ENCODE assay signal across 12 cellular contexts in the genomic region with DNA sequence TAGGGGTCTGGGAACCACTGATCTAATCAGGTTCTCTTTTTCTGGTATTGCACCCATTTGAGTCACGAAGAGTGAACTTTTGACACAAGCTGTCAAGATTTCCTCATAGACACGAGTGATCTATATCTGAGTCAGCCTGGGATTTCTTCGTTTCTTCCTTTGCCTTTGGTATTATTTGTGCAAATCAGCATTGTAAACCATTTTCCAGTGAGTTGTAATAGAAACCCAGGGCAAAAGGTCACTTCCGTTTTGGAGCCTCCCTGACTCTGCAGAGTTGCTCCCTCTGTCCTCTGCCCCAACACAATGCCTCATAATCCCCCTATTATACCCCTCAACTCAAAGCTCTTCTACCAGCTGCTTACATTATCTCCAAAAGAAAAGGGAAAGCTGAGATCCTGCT.
DNase-seq lines count a peak whose midpoint lies in the region; ATAC-seq and TF ChIP-seq lines count a peak whose summit lies in the region.
"Had no signal": no experiment of that assay in that cellular context is flagged by ENCODE, and none has a peak within 500 bp of the region (broad histone marks: within the 10 kb centered on the region; RNA-seq: fewer than 3 reads in every experiment).

No MANE protein-coding gene starts in this region.

- H4K20me1 ChIP-seq in smooth muscle cell (ENCODE audit: low read depth): no peaks in the 10 kb centered on the region

- no TSS peak for BruUV-seq in A673 (replicated peaks; lab: Mats Ljungman, UMichigan)

- 41% methylated on average over 4 of the region's 4 CpGs for WGBS in smooth muscle cell (ENCODE audit: low lambda C conversion rate)

- H3K79me2 ChIP-seq in smooth muscle cell (ENCODE audit: low read depth): no peaks in the 10 kb centered on the region

- CTCF ChIA-PET in A673 (lab: Charles Lee): no interaction called here

- no peak overlapping the region for H2AFZ ChIP-seq in smooth muscle cell (ENCODE audit: low read depth)

- no peak overlapping the region for H3K9ac ChIP-seq in smooth muscle cell (ENCODE audit: low read depth)

- H3K27ac ChIP-seq in RWPE2 (ENCODE audit: poor library complexity, severe bottlenecking): peak overlapping the region; percentile 66
- peak overlapping the region; percentile 75 for H3K27ac ChIP-seq in smooth muscle cell (ENCODE audit: low read depth)
- H3K27ac ChIP-seq in A673 (ENCODE audit: low read depth, low read length, poor library complexity, severe bottlenecking): no peak overlapping the region
- H3K27ac ChIP-seq: adrenal gland had no signal

- no peak for TF ChIP-seq CTCF in RWPE2 (IDR thresholded peaks at IDR 0.05; ENCODE audit: poor library complexity, severe bottlenecking)
- no peak for TF ChIP-seq CTCF in smooth muscle cell (IDR thresholded peaks at IDR 0.05; ENCODE audit: borderline replicate concordance, insufficient read depth, poor library complexity, severe bottlenecking)
- TF ChIP-seq CTCF in A673 (conservative IDR thresholded peaks at IDR 0.05; ENCODE audit: low read depth, low read length): no peak

- POLR2A ChIA-PET in A673 (lab: Charles Lee; ENCODE audit: low non-redundant PET): no interaction called here

- no peak overlapping the region for H3K4me3 ChIP-seq in RWPE2 (ENCODE audit: severe bottlenecking)
- H3K4me3 ChIP-seq in smooth muscle cell: no peak overlapping the region
- no peak overlapping the region for H3K4me3 ChIP-seq in A673 (ENCODE audit: low read depth, low read length, poor library complexity, severe bottlenecking)
- H3K4me3 ChIP-seq: adrenal gland had no signal

- no peaks in the 10 kb centered on the region for H3K36me3 ChIP-seq in RWPE2 (ENCODE audit: low read depth)
- H3K36me3 ChIP-seq in smooth muscle cell (ENCODE audit: low read depth): no peaks in the 10 kb centered on the region
- no peaks in the 10 kb centered on the region for H3K36me3 ChIP-seq in A673 (ENCODE audit: insufficient read depth, low read length, poor library complexity, severe bottlenecking)
- H3K36me3 ChIP-seq: adrenal gland had no signal

- H3F3A ChIP-seq in smooth muscle cell (ENCODE audit: low read depth): no peaks in the 10 kb centered on the region

- H3K4me1 ChIP-seq in RWPE2 (ENCODE audit: insufficient read depth, poor library complexity, severe bottlenecking): peaks cover 29% of the 10 kb centered on the region
- peaks cover 27% of the 10 kb centered on the region for H3K4me1 ChIP-seq in smooth muscle cell (ENCODE audit: low read depth)
- no peaks in the 10 kb centered on the region for H3K4me1 ChIP-seq in A673 (ENCODE audit: insufficient read depth, low read length, poor library complexity, severe bottlenecking)
- H3K4me1 ChIP-seq: adrenal gland had no signal

- H3K9me3 ChIP-seq in RWPE2 (ENCODE audit: severe bottlenecking): no peaks in the 10 kb centered on the region
- no peaks in the 10 kb centered on the region for H3K9me3 ChIP-seq in smooth muscle cell (replicated peaks; ENCODE audit: low read depth)
- H3K9me3 ChIP-seq in A673 (ENCODE audit: low read depth, low read length, poor library complexity, severe bottlenecking): no peaks in the 10 kb centered on the region
- H3K9me3 ChIP-seq: adrenal gland had no signal

- no peaks in the 10 kb centered on the region for H3K27me3 ChIP-seq in RWPE2 (ENCODE audit: insufficient read depth, poor library complexity, severe bottlenecking)
- no peaks in the 10 kb centered on the region for H3K27me3 ChIP-seq in smooth muscle cell (ENCODE audit: low read depth)
- H3K27me3 ChIP-seq in A673 (replicated peaks; ENCODE audit: insufficient read depth, low read depth, low read length, poor library complexity): no peaks in the 10 kb centered on the region
- H3K27me3 ChIP-seq: adrenal gland had no signal

- ATAC-seq in RWPE2 (ENCODE audit: low read depth) (peak; percentile 67), GM18870 (IDR thresholded peaks at IDR 0.05; ENCODE audit: unreplicated experiment) (no peak)
- ATAC-seq: left ventricle myocardium superior had no signal

- H3K4me2 ChIP-seq in smooth muscle cell: no peak overlapping the region

- intact Hi-C loops in A673 (cut with micrococcal nuclease; ENCODE audit: unreplicated experiment): no loop called here

- peak; percentile 87 for DNase-seq in HT1080 (ENCODE audit: low read depth)
- DNase-seq in RWPE2 (ENCODE audit: low spot score): no peak
- peak; percentile 5 for DNase-seq in fibroblast of gingiva (ENCODE audit: low read depth)
- no peak for DNase-seq in smooth muscle cell (lab: John Stamatoyannopoulos, UW; ENCODE audit: unreplicated experiment)
- DNase-seq in A673 (ENCODE audit: low spot score): no peak
- DNase-seq in SHP77 (lab: John Stamatoyannopoulos, UW): no peak
- DNase-seq in nucleus accumbens (lab: John Stamatoyannopoulos, UW): no peak
- DNase-seq: adrenal gland, KBM-7, left ventricle myocardium superior, NCI-H510A treated with DMSO at 0.1 percent for 48 hours had no signal

Comparison
In these comparisons a context has a peak if more than half of its experiments do, and no peak if none do; other contexts are left out.
1. DNase-seq: peak in HT1080 (single experiment) and fibroblast of gingiva (single experiment); none in RWPE2 (single experiment), smooth muscle cell (single experiment), A673 (single experiment), SHP77 (0 of 2) and nucleus accumbens (0 of 56).